ENCODE assay signal across 1 cellular context in the genomic region with DNA sequence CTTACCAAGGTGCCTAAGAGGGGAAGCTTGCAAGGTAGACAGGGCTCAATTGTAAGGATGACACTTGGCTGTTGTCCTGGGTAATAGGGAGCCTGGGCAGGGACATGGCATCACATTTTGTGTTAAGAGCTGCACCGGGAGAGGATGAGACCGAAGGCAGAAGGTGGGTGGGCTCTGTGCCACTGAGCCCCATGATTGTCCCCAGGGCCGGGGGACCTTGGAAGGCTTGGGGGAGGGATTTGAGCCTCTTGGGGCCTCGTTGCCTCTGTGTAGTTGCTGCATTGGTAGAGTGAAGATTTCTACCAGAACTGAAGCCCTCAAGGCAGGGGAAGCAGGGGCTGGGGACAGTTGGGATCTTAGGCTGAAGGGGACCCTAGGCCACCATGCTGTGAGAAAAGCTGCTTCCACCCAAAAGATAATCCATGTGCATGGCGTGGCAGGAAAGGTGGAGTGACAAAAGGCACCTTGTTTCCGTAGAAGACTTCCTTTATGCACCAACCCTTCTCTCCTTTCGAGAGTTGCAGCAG.
TF ChIP-seq lines count a peak whose summit lies in the region.

No MANE protein-coding gene starts in this region.

TF ChIP-seq in H1, 55 proteins besides CTCF, POLR2A, EP300 and RAD21:
- no peak for TF ChIP-seq MAX (IDR thresholded peaks at IDR 0.05)
- TF ChIP-seq, protein P1, sequence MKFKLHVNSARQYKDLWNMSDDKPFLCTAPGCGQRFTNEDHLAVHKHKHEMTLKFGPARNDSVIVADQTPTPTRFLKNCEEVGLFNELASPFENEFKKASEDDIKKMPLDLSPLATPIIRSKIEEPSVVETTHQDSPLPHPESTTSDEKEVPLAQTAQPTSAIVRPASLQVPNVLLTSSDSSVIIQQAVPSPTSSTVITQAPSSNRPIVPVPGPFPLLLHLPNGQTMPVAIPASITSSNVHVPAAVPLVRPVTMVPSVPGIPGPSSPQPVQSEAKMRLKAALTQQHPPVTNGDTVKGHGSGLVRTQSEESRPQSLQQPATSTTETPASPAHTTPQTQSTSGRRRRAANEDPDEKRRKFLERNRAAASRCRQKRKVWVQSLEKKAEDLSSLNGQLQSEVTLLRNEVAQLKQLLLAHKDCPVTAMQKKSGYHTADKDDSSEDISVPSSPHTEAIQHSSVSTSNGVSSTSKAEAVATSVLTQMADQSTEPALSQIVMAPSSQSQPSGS (IDR thresholded peaks at IDR 0.05; ENCODE audit: low read length) = no peak
- TF ChIP-seq, protein P2, sequence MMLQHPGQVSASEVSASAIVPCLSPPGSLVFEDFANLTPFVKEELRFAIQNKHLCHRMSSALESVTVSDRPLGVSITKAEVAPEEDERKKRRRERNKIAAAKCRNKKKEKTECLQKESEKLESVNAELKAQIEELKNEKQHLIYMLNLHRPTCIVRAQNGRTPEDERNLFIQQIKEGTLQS (IDR thresholded peaks at IDR 0.05; ENCODE audit: insufficient read depth, low read depth, low read length) = no peak
- no peak for TF ChIP-seq RFX5 (IDR thresholded peaks at IDR 0.05; ENCODE audit: borderline replicate concordance, low read depth, low read length)
- no peak for TF ChIP-seq JUN (IDR thresholded peaks at IDR 0.05; ENCODE audit: low read depth, low read length)
- TF ChIP-seq, protein P3, sequence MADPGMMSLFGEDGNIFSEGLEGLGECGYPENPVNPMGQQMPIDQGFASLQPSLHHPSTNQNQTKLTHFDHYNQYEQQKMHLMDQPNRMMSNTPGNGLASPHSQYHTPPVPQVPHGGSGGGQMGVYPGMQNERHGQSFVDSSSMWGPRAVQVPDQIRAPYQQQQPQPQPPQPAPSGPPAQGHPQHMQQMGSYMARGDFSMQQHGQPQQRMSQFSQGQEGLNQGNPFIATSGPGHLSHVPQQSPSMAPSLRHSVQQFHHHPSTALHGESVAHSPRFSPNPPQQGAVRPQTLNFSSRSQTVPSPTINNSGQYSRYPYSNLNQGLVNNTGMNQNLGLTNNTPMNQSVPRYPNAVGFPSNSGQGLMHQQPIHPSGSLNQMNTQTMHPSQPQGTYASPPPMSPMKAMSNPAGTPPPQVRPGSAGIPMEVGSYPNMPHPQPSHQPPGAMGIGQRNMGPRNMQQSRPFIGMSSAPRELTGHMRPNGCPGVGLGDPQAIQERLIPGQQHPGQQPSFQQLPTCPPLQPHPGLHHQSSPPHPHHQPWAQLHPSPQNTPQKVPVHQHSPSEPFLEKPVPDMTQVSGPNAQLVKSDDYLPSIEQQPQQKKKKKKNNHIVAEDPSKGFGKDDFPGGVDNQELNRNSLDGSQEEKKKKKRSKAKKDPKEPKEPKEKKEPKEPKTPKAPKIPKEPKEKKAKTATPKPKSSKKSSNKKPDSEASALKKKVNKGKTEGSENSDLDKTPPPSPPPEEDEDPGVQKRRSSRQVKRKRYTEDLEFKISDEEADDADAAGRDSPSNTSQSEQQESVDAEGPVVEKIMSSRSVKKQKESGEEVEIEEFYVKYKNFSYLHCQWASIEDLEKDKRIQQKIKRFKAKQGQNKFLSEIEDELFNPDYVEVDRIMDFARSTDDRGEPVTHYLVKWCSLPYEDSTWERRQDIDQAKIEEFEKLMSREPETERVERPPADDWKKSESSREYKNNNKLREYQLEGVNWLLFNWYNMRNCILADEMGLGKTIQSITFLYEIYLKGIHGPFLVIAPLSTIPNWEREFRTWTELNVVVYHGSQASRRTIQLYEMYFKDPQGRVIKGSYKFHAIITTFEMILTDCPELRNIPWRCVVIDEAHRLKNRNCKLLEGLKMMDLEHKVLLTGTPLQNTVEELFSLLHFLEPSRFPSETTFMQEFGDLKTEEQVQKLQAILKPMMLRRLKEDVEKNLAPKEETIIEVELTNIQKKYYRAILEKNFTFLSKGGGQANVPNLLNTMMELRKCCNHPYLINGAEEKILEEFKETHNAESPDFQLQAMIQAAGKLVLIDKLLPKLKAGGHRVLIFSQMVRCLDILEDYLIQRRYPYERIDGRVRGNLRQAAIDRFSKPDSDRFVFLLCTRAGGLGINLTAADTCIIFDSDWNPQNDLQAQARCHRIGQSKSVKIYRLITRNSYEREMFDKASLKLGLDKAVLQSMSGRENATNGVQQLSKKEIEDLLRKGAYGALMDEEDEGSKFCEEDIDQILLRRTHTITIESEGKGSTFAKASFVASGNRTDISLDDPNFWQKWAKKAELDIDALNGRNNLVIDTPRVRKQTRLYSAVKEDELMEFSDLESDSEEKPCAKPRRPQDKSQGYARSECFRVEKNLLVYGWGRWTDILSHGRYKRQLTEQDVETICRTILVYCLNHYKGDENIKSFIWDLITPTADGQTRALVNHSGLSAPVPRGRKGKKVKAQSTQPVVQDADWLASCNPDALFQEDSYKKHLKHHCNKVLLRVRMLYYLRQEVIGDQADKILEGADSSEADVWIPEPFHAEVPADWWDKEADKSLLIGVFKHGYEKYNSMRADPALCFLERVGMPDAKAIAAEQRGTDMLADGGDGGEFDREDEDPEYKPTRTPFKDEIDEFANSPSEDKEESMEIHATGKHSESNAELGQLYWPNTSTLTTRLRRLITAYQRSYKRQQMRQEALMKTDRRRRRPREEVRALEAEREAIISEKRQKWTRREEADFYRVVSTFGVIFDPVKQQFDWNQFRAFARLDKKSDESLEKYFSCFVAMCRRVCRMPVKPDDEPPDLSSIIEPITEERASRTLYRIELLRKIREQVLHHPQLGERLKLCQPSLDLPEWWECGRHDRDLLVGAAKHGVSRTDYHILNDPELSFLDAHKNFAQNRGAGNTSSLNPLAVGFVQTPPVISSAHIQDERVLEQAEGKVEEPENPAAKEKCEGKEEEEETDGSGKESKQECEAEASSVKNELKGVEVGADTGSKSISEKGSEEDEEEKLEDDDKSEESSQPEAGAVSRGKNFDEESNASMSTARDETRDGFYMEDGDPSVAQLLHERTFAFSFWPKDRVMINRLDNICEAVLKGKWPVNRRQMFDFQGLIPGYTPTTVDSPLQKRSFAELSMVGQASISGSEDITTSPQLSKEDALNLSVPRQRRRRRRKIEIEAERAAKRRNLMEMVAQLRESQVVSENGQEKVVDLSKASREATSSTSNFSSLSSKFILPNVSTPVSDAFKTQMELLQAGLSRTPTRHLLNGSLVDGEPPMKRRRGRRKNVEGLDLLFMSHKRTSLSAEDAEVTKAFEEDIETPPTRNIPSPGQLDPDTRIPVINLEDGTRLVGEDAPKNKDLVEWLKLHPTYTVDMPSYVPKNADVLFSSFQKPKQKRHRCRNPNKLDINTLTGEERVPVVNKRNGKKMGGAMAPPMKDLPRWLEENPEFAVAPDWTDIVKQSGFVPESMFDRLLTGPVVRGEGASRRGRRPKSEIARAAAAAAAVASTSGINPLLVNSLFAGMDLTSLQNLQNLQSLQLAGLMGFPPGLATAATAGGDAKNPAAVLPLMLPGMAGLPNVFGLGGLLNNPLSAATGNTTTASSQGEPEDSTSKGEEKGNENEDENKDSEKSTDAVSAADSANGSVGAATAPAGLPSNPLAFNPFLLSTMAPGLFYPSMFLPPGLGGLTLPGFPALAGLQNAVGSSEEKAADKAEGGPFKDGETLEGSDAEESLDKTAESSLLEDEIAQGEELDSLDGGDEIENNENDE (IDR thresholded peaks at IDR 0.05; ENCODE audit: insufficient replicate concordance, low read length) = no peak
- no peak for TF ChIP-seq HDAC2 (IDR thresholded peaks at IDR 0.05; ENCODE audit: borderline replicate concordance in 1 of 2, low read depth in 2 of 2, low read length in 2 of 2)
- TF ChIP-seq ZNF274 (IDR thresholded peaks at IDR 0.05; ENCODE audit: borderline replicate concordance, extremely low read depth, low read length) = no peak
- TF ChIP-seq CREB1 (IDR thresholded peaks at IDR 0.05) = no peak
- no peak for TF ChIP-seq RXRA (IDR thresholded peaks at IDR 0.05; ENCODE audit: insufficient read depth, low read depth, low read length)
- no peak for TF ChIP-seq SP2 (IDR thresholded peaks at IDR 0.05; ENCODE audit: low read length)
- no peak for TF ChIP-seq SIRT6 (IDR thresholded peaks at IDR 0.05; ENCODE audit: low read length)
- TF ChIP-seq KDM4A (IDR thresholded peaks at IDR 0.05; ENCODE audit: low read depth, low read length, severe bottlenecking) = no peak
- TF ChIP-seq RNF2 (IDR thresholded peaks at IDR 0.05; ENCODE audit: borderline replicate concordance, low read depth, low read length, missing control alignments, poor library complexity, severe bottlenecking) = no peak
- no peak for TF ChIP-seq EGR1 (IDR thresholded peaks at IDR 0.05; ENCODE audit: borderline replicate concordance, low read depth, low read length)
- TF ChIP-seq FOSL1 (IDR thresholded peaks at IDR 0.05; ENCODE audit: insufficient read depth, low read depth, low read length) = no peak
- TF ChIP-seq CTBP2 (IDR thresholded peaks at IDR 0.05; ENCODE audit: borderline replicate concordance, insufficient read depth, insufficient read length, low read length) = no peak
- TF ChIP-seq USF2 (IDR thresholded peaks at IDR 0.05; ENCODE audit: low read length) = no peak
- no peak for TF ChIP-seq POLR2AphosphoS5 (IDR thresholded peaks at IDR 0.05; ENCODE audit: low read depth, low read length)
